In genomic region chr3:139173372-139174108, GRCh38 we compare ENCODE assay signal across 2 cellular contexts.
TF ChIP-seq lines count a peak whose summit lies in the region.

No MANE protein-coding gene starts in this region.

TF ChIP-seq in SK-N-SH treated with all-trans-retinoic acid at 6 μM for 48 hours, 23 proteins besides CTCF, POLR2A, EP300 and RAD21 (continued from another document):
- TF ChIP-seq TSHZ2 (CRISPR knock-in tag; IDR thresholded peaks at IDR 0.05) (no peak), ISL1 (CRISPR knock-in tag; IDR thresholded peaks at IDR 0.05) (no peak), POU6F1 (CRISPR knock-in tag; IDR thresholded peaks at IDR 0.05; ENCODE audit: borderline replicate concordance, low read depth) (no peak), ZFP30 (CRISPR knock-in tag; IDR thresholded peaks at IDR 0.05) (no peak), CSRNP3 (CRISPR knock-in tag; IDR thresholded peaks at IDR 0.05) (no peak), ZNF8 (CRISPR knock-in tag; IDR thresholded peaks at IDR 0.05) (no peak), SNAI2 (CRISPR knock-in tag; IDR thresholded peaks at IDR 0.05) (no peak)

TF ChIP-seq in K562, 482 proteins besides CTCF, POLR2A, EP300 and RAD21 (continued from another document):
- TF ChIP-seq HBP1 (CRISPR knock-in tag; IDR thresholded peaks at IDR 0.05) = no peak
- no peak for TF ChIP-seq ZNF212 (CRISPR knock-in tag; IDR thresholded peaks at IDR 0.05)
- TF ChIP-seq ZNF511 (CRISPR knock-in tag; IDR thresholded peaks at IDR 0.05) = no peak
- TF ChIP-seq ETS2 (tag; IDR thresholded peaks at IDR 0.05; ENCODE audit: borderline replicate concordance, poor library complexity, severe bottlenecking) = no peak
- TF ChIP-seq TARDBP (IDR thresholded peaks at IDR 0.05) = no peak
TF ChIP-seq in K562: peak in this region for 0.
